ENCODE assay signal across 8 cellular contexts in genomic region chr19:3544742-3545668, GRCh38. TPM values are rescaled to one million over a fixed set of nuclear protein-coding genes. Genes with fewer than 3 reads are reported as not detected.
DNase-seq lines count a peak whose midpoint lies in the region; ATAC-seq, FAIRE-seq and TF ChIP-seq lines count a peak whose summit lies in the region.

No MANE protein-coding gene starts in this region.

- H3K4me2 ChIP-seq in SU-DHL-6 (ENCODE audit: low read depth, low read length, poor library complexity, severe bottlenecking), result no peak overlapping the region

- TF ChIP-seq CTCF in SU-DHL-6 (IDR thresholded peaks at IDR 0.05; ENCODE audit: insufficient read depth, low read length, poor library complexity, severe bottlenecking) (peak; percentile 94), progenitor cell of endocrine pancreas (IDR thresholded peaks at IDR 0.05; ENCODE audit: unreplicated experiment) (peak; percentile 90)

- no peaks in the 10 kb centered on the region for H3K27me3 Mint-ChIP-seq in activated naive CD8-positive, alpha-beta T cell
- H3K27me3 Mint-ChIP-seq in progenitor cell of endocrine pancreas, result no peaks in the 10 kb centered on the region

- no peaks in the 10 kb centered on the region for H3K36me3 ChIP-seq in SU-DHL-6 (ENCODE audit: low read length)

- no peaks in the 10 kb centered on the region for H3K79me2 ChIP-seq in SU-DHL-6 (ENCODE audit: insufficient read depth, low read length)

- no peaks in the 10 kb centered on the region for H3K36me3 Mint-ChIP-seq in activated naive CD8-positive, alpha-beta T cell
- peaks cover 3% of the 10 kb centered on the region for H3K36me3 Mint-ChIP-seq in progenitor cell of endocrine pancreas (ENCODE audit: insufficient read depth)

- CTCF ChIA-PET in HEK293T (lab: Yijun Ruan, JAX), result interaction anchor here (0.6 to 2.4 kb wide), 5 partner anchors 25 to 269 kb away, joined by 3 to 10 read pairs (median 4); no protein-coding TSS in a partner anchor

- no peak for FAIRE-seq in urothelium cell line (lab: Jason Lieb, UNC)

- H3K4me1 Mint-ChIP-seq in activated naive CD8-positive, alpha-beta T cell (ENCODE audit: low read depth), result peaks cover 9% of the 10 kb centered on the region
- no peaks in the 10 kb centered on the region for H3K4me1 Mint-ChIP-seq in progenitor cell of endocrine pancreas (ENCODE audit: low read depth)

- POLR2A ChIA-PET in HEK293T (lab: Yijun Ruan, JAX), result interaction anchor here (0.6 kb wide), 1 partner anchor 29 kb away, joined by 3 read pairs; no protein-coding TSS in a partner anchor

- H3K9ac ChIP-seq in SU-DHL-6 (ENCODE audit: low read length), result no peak overlapping the region

- no peaks in the 10 kb centered on the region for H3F3A ChIP-seq in SU-DHL-6 (ENCODE audit: insufficient read depth)

- peak; percentile 74 for ATAC-seq in Right ventricle myocardium superior (ENCODE audit: poor library complexity)
- ATAC-seq in GM18870 (IDR thresholded peaks at IDR 0.05; ENCODE audit: unreplicated experiment), result no peak

- H4K20me1 ChIP-seq in SU-DHL-6 (ENCODE audit: low read depth, low read length), result no peaks in the 10 kb centered on the region

- no peak overlapping the region for H3K4me3 Mint-ChIP-seq in activated naive CD8-positive, alpha-beta T cell
- no peak overlapping the region for H3K4me3 Mint-ChIP-seq in progenitor cell of endocrine pancreas (ENCODE audit: low read depth)

- no peaks in the 10 kb centered on the region for H3K9me3 ChIP-seq in SU-DHL-6 (ENCODE audit: insufficient read depth, low read length)

- no peaks in the 10 kb centered on the region for H3K9me2 ChIP-seq in SU-DHL-6 (replicated peaks; ENCODE audit: insufficient read depth, low read length)

- H3K27ac ChIP-seq in SU-DHL-6 (ENCODE audit: low read depth, low read length), result no peak overlapping the region

- intact Hi-C loops in Right ventricle myocardium superior (cut with DNase I), result loop anchor here (5.0 to 10.0 kb wide), 2 partner anchors 72 to 160 kb away; partner anchors contain the start of genes PIP5K1C and TJP3

- H3K4me3 ChIP-seq in SU-DHL-6 (ENCODE audit: insufficient read depth, low read length, poor library complexity, severe bottlenecking), result no peak overlapping the region

- peak overlapping the region; percentile 28 for H3K27ac Mint-ChIP-seq in activated naive CD8-positive, alpha-beta T cell
- peak overlapping the region; percentile 90 for H3K27ac Mint-ChIP-seq in progenitor cell of endocrine pancreas

- H3K9me3 Mint-ChIP-seq in activated naive CD8-positive, alpha-beta T cell (ENCODE audit: low read depth), result no peaks in the 10 kb centered on the region
- no peaks in the 10 kb centered on the region for H3K9me3 Mint-ChIP-seq in progenitor cell of endocrine pancreas (ENCODE audit: low read depth)

- DNase-seq in AML-193 (lab: John Stamatoyannopoulos, UW), result peak; percentile 10 to 37
- peak; percentile 89 for DNase-seq in HEK293T (ENCODE audit: extremely low spot score)
- peak; percentile 83 for DNase-seq in Right ventricle myocardium superior
- DNase-seq in progenitor cell of endocrine pancreas (ENCODE audit: low spot score, unreplicated experiment), result peak; percentile 80
- DNase-seq in urothelium cell line (ENCODE audit: low spot score), result peak; percentile 75

- no peaks in the 10 kb centered on the region for H3K27me3 ChIP-seq in SU-DHL-6 (ENCODE audit: low read length)

- no peak overlapping the region for H2AFZ ChIP-seq in SU-DHL-6 (ENCODE audit: low read depth, low read length, severe bottlenecking)

TF ChIP-seq in HEK293T, 16 proteins besides CTCF, POLR2A, EP300 and RAD21:
- TF ChIP-seq PKNOX1 (IDR thresholded peaks at IDR 0.05), result no peak
- no peak for TF ChIP-seq SP1 (IDR thresholded peaks at IDR 0.05)
- no peak for TF ChIP-seq ELF4 (IDR thresholded peaks at IDR 0.05)
- no peak for TF ChIP-seq BHLHE40 (IDR thresholded peaks at IDR 0.05; ENCODE audit: borderline replicate concordance)
- TF ChIP-seq SUZ12 (IDR thresholded peaks at IDR 0.05), result no peak
- TF ChIP-seq TARDBP (IDR thresholded peaks at IDR 0.05), result no peak
- no peak for TF ChIP-seq NFRKB (IDR thresholded peaks at IDR 0.05)
- no peak for TF ChIP-seq ARNT (IDR thresholded peaks at IDR 0.05)
- TF ChIP-seq CTBP1 (IDR thresholded peaks at IDR 0.05; ENCODE audit: borderline replicate concordance), result no peak
- no peak for TF ChIP-seq HDGF (IDR thresholded peaks at IDR 0.05; ENCODE audit: borderline replicate concordance)
- TF ChIP-seq LEF1 (IDR thresholded peaks at IDR 0.05; ENCODE audit: borderline replicate concordance), result no peak
- TF ChIP-seq FOXK2 (IDR thresholded peaks at IDR 0.05), result no peak
- TF ChIP-seq ZNF384 (IDR thresholded peaks at IDR 0.05), result no peak
- no peak for TF ChIP-seq FOXM1 (IDR thresholded peaks at IDR 0.05; ENCODE audit: borderline replicate concordance)
- no peak for TF ChIP-seq L3MBTL2 (conservative IDR thresholded peaks at IDR 0.05)
- no peak for TF ChIP-seq FOXA1 (IDR thresholded peaks at IDR 0.05)

RNA-seq across cellular contexts. Expression of gene TEKTIP1, which starts 6.0 kb away (rescaled TPM):
- 0.46 TPM for total RNA-seq in Right ventricle myocardium superior
- total RNA-seq in progenitor cell of endocrine pancreas, result 3.8 and 4.0 TPM in 2 replicates

RNA-seq across cellular contexts. Expression of gene MFSD12, which starts 12.4 kb away (rescaled TPM):
- total RNA-seq in Right ventricle myocardium superior, result 21.7 TPM
- total RNA-seq in progenitor cell of endocrine pancreas, result 71.5 and 75.1 TPM in 2 replicates

RNA-seq across cellular contexts. Expression of gene HMG20B, which starts 27.7 kb away (rescaled TPM):
- total RNA-seq in Right ventricle myocardium superior (34.4 TPM), progenitor cell of endocrine pancreas (72.8 and 79.7 TPM in 2 replicates)

RNA-seq across cellular contexts. Expression of gene FZR1, which starts 38.9 kb away (rescaled TPM):
- total RNA-seq in Right ventricle myocardium superior (19.0 TPM), progenitor cell of endocrine pancreas (61.3 and 70.5 TPM in 2 replicates)

RNA-seq across cellular contexts. Expression of gene GIPC3, which starts 40.3 kb away (rescaled TPM):
- 2.2 TPM for total RNA-seq in Right ventricle myocardium superior
- total RNA-seq in progenitor cell of endocrine pancreas, result not detected in 2 replicates

Comparison
In these comparisons a context has a peak if more than half of its experiments do, and no peak if none do; other contexts are left out.
1. DNase-seq: peak in every context shown above with its lines; median percentile 89 in HEK293T; 83 in Right ventricle myocardium superior; 80 in progenitor cell of endocrine pancreas; 75 in urothelium cell line; 24 in AML-193.